ENCODE assay signal across 8 cellular contexts in genomic region chr3:66480666-66481065, GRCh38. TPM values are rescaled to one million over a fixed set of nuclear protein-coding genes. Genes with fewer than 3 reads are reported as not detected.
A peak's percentile ranks its signal among the peaks of the same experiment; 100 is the strongest.
DNase-seq lines count a peak whose midpoint lies in the region; ATAC-seq and TF ChIP-seq lines count a peak whose summit lies in the region.

No MANE protein-coding gene starts in this region.

- H3K27me3 ChIP-seq in KMS-11 (ENCODE audit: insufficient read depth, low read depth) (no peaks in the 10 kb centered on the region), body of pancreas (no peaks in the 10 kb centered on the region)

- no peaks in the 10 kb centered on the region for H3K36me3 ChIP-seq in KMS-11 (ENCODE audit: insufficient read depth)
- no peaks in the 10 kb centered on the region for H3K36me3 ChIP-seq in body of pancreas (replicated peaks in 1 of 2; ENCODE audit: insufficient read depth in 1 of 2, low read depth in 2 of 2)

- no peak overlapping the region for H3K27ac Mint-ChIP-seq in stimulated activated memory B cell treated with anti-CD40 and anti-IgM and Interleukin-4, amounts not matched to agents 10 μg/mL and 1 μg/mL and 100 μg/mL, for 72 hours

- H3K9ac ChIP-seq in KMS-11 = peak overlapping the region; percentile 13; the same call in 1 of the 2 replicates

- H3K4me2 ChIP-seq in KMS-11 = peak overlapping the region; percentile 97

- H3K27ac ChIP-seq in KMS-11 (peak overlapping the region; percentile 85), body of pancreas (peak overlapping the region; percentile 73 to 84 (median 82))

- H2AFZ ChIP-seq in KMS-11 (ENCODE audit: low read depth) = no peak overlapping the region

- H3K9me3 ChIP-seq in body of pancreas = no peaks in the 10 kb centered on the region

- 35 to 40% methylated on average over 2 of the region's 2 CpGs for WGBS in body of pancreas, 2 donors

- H3K4me3 ChIP-seq in KMS-11 (IDR thresholded peaks at IDR 0.05; ENCODE audit: insufficient read depth, low read depth, low read length) (peak overlapping the region; percentile 60), body of pancreas (no peak overlapping the region)

- peak; percentile 29 for ATAC-seq in GM19025 (IDR thresholded peaks at IDR 0.05; ENCODE audit: low read depth, unreplicated experiment)
- no peak for ATAC-seq in body of pancreas
- ATAC-seq in stimulated activated memory B cell treated with anti-CD40 and anti-IgM and Interleukin-4, amounts not matched to agents 10 μg/mL and 1 μg/mL and 100 μg/mL, for 72 hours = peak; percentile 32
- no peak for ATAC-seq in HG02763 (IDR thresholded peaks at IDR 0.05; ENCODE audit: unreplicated experiment)
- ATAC-seq in GM21737 (IDR thresholded peaks at IDR 0.05; ENCODE audit: unreplicated experiment) = no peak
- ATAC-seq in GM21360 (IDR thresholded peaks at IDR 0.05; ENCODE audit: unreplicated experiment) = no peak

- no peak for DNase-seq in body of pancreas
- DNase-seq in SW480 (ENCODE audit: low spot score) = no peak

- no peak for TF ChIP-seq CTCF in KMS-11 (conservative IDR thresholded peaks at IDR 0.05; ENCODE audit: low read depth, low read length)
- no peak for TF ChIP-seq CTCF in body of pancreas (IDR thresholded peaks at IDR 0.05)

- no peak overlapping the region for H3K4me3 Mint-ChIP-seq in stimulated activated memory B cell treated with anti-CD40 and anti-IgM and Interleukin-4, amounts not matched to agents 10 μg/mL and 1 μg/mL and 100 μg/mL, for 72 hours

- peaks cover 12% of the 10 kb centered on the region; the same call in 1 of the 2 replicates for H4K20me1 ChIP-seq in KMS-11 (ENCODE audit: insufficient read depth)

- peaks cover 32% of the 10 kb centered on the region for H3K4me1 Mint-ChIP-seq in stimulated activated memory B cell treated with anti-CD40 and anti-IgM and Interleukin-4, amounts not matched to agents 10 μg/mL and 1 μg/mL and 100 μg/mL, for 72 hours

- H3K79me2 ChIP-seq in KMS-11 (ENCODE audit: insufficient read depth, low read depth) = peaks cover 100% of the 10 kb centered on the region

- peaks cover 10% of the 10 kb centered on the region for H3K9me3 Mint-ChIP-seq in stimulated activated memory B cell treated with anti-CD40 and anti-IgM and Interleukin-4, amounts not matched to agents 10 μg/mL and 1 μg/mL and 100 μg/mL, for 72 hours

- H3K4me1 ChIP-seq in KMS-11 (ENCODE audit: low read depth, poor library complexity, severe bottlenecking) (peaks cover 97% of the 10 kb centered on the region), body of pancreas (peaks cover 100% of the 10 kb centered on the region)

- intact Hi-C loops in body of pancreas (cut with DNase I) = no loop called here

- H3K36me3 Mint-ChIP-seq in stimulated activated memory B cell treated with anti-CD40 and anti-IgM and Interleukin-4, amounts not matched to agents 10 μg/mL and 1 μg/mL and 100 μg/mL, for 72 hours = no peaks in the 10 kb centered on the region

- H3K27me3 Mint-ChIP-seq in stimulated activated memory B cell treated with anti-CD40 and anti-IgM and Interleukin-4, amounts not matched to agents 10 μg/mL and 1 μg/mL and 100 μg/mL, for 72 hours = peaks cover 14% of the 10 kb centered on the region

- no peak for TF ChIP-seq POLR2A in body of pancreas (IDR thresholded peaks at IDR 0.05)

RNA-seq across cellular contexts. Expression of gene LRIG1, which starts 20.2 kb away (rescaled TPM):
- 100 to 1,000 TPM; 111 to 114 TPM for total RNA-seq in body of pancreas

Comparison
In these comparisons a context has a peak if more than half of its experiments do, and no peak if none do; other contexts are left out.
1. ATAC-seq: peak in GM19025 (single experiment) and stimulated activated memory B cell treated with anti-CD40 and anti-IgM and Interleukin-4, amounts not matched to agents 10 μg/mL and 1 μg/mL and 100 μg/mL, for 72 hours (single experiment); none in body of pancreas (single experiment), HG02763 (single experiment), GM21737 (single experiment) and GM21360 (single experiment).